ENCODE assay signal across 15 cellular contexts in the genomic region with DNA sequence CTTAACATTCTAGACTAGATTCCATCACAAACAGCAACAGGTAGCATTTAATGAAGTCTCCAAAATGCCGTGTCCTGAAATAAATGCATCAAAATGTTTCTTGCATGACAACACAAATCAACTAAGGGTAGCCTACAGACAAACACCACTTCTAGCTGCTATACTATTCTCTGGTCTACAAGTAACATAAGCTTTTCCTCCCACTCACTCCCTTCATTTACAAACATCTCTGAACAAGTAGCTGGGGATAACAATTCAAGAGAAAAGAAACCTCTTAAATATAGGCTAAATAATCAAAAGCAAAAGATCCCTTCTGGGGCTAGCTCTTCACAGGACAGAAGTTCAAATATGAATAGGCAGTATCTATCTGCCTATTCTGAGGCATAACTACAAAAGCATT.
DNase-seq lines count a peak whose midpoint lies in the region; ATAC-seq and TF ChIP-seq lines count a peak whose summit lies in the region.
"Had no signal": no experiment of that assay in that cellular context is flagged by ENCODE, and none has a peak within 500 bp of the region (broad histone marks: within the 10 kb centered on the region; RNA-seq: fewer than 3 reads in every experiment).

No MANE protein-coding gene starts in this region.

- H3F3A ChIP-seq in DOHH2 (ENCODE audit: control insufficient read depth, insufficient read depth) = no peaks in the 10 kb centered on the region

- H3K27ac ChIP-seq in DOHH2 (ENCODE audit: low read depth, low read length) (no peak overlapping the region), HUES6 (ENCODE audit: low read depth, low read length) (0 out of 2 replicates have a peak overlapping the region, but pooled peaks have one; percentile 28)
- H3K27ac ChIP-seq: BLaER1 treated with 17β-estradiol and CSF1 and Interleukin-3, amounts not matched to agents 10 nM and 100 nM had no signal

- H3K4me3 ChIP-seq in DOHH2 (ENCODE audit: low read length) = no peak overlapping the region
- H3K4me3 ChIP-seq in HUES6 (ENCODE audit: low read depth, low read length) = no peak overlapping the region
- H3K4me3 ChIP-seq: BLaER1 treated with 17β-estradiol and CSF1 and Interleukin-3, amounts not matched to agents 10 nM and 100 nM; MG63 had no signal

- no peak overlapping the region for H3K9ac ChIP-seq in HUES6 (ENCODE audit: low read length)
- H3K9ac ChIP-seq: BLaER1 treated with 17β-estradiol and CSF1 and Interleukin-3, amounts not matched to agents 10 nM and 100 nM had no signal

- H3K27me3 ChIP-seq in DOHH2 (ENCODE audit: control insufficient read depth, low read length) (no peaks in the 10 kb centered on the region), HUES6 (ENCODE audit: control insufficient read depth, insufficient read depth, low read length) (no peaks in the 10 kb centered on the region)
- H3K27me3 ChIP-seq: BLaER1 treated with 17β-estradiol and CSF1 and Interleukin-3, amounts not matched to agents 10 nM and 100 nM; MG63 had no signal

- TF ChIP-seq CTCF in DOHH2 (IDR thresholded peaks at IDR 0.05; ENCODE audit: low read depth, low read length, poor library complexity, severe bottlenecking) = no peak

- no peaks in the 10 kb centered on the region for H3K9me3 Mint-ChIP-seq in effector memory CD8-positive, alpha-beta T cell
- H3K9me3 Mint-ChIP-seq in stimulated activated memory B cell treated with anti-CD40 and anti-IgM and Interleukin-4, amounts not matched to agents 10 μg/mL and 1 μg/mL and 100 μg/mL, for 72 hours = peaks cover 3% of the 10 kb centered on the region

- no peaks in the 10 kb centered on the region for H4K20me1 ChIP-seq in DOHH2 (ENCODE audit: control insufficient read depth, insufficient read depth, low read depth, low read length)

- peak overlapping the region; percentile 61 for H3K4me2 ChIP-seq in DOHH2 (ENCODE audit: low read length)
- H3K4me2 ChIP-seq: BLaER1 treated with 17β-estradiol and CSF1 and Interleukin-3, amounts not matched to agents 10 nM and 100 nM had no signal

- H3K4me3 Mint-ChIP-seq in effector memory CD8-positive, alpha-beta T cell = peak overlapping the region; percentile 11 to 18
- no peak overlapping the region for H3K4me3 Mint-ChIP-seq in stimulated activated memory B cell treated with anti-CD40 and anti-IgM and Interleukin-4, amounts not matched to agents 10 μg/mL and 1 μg/mL and 100 μg/mL, for 72 hours

- no peaks in the 10 kb centered on the region for H3K9me2 ChIP-seq in DOHH2 (replicated peaks; ENCODE audit: control insufficient read depth, low read length)

- H3K27ac Mint-ChIP-seq in effector memory CD8-positive, alpha-beta T cell = peak overlapping the region; percentile 60 to 67
- peak overlapping the region; percentile 30 for H3K27ac Mint-ChIP-seq in stimulated activated memory B cell treated with anti-CD40 and anti-IgM and Interleukin-4, amounts not matched to agents 10 μg/mL and 1 μg/mL and 100 μg/mL, for 72 hours

- H3K36me3 ChIP-seq in DOHH2 (ENCODE audit: control insufficient read depth, low read length) (no peaks in the 10 kb centered on the region), HUES6 (ENCODE audit: control insufficient read depth, insufficient read depth, low read length) (no peaks in the 10 kb centered on the region)
- H3K36me3 ChIP-seq: MG63 had no signal

- H3K4me1 ChIP-seq in DOHH2 (ENCODE audit: control insufficient read depth, low read length) = peaks cover 45% of the 10 kb centered on the region
- peaks cover 62% of the 10 kb centered on the region for H3K4me1 ChIP-seq in HUES6 (ENCODE audit: control insufficient read depth, insufficient read depth, low read length)

- DNase-seq in effector memory CD8-positive, alpha-beta T cell = no peak
- DNase-seq in AML-193 (lab: John Stamatoyannopoulos, UW) = no peak
- no peak for DNase-seq in NCI-H1694 (lab: John Stamatoyannopoulos, UW)
- DNase-seq: COR-L47, MG63, NCI-H1092 treated with DMSO at 0.1 percent for 48 hours, NCI-H1930, NCI-H2171, NCI-H82, SHP77 treated with DMSO at 0.1 percent for 48 hours had no signal

- peaks cover 42 to 63% of the 10 kb centered on the region in 2 donors for H3K4me1 Mint-ChIP-seq in effector memory CD8-positive, alpha-beta T cell (ENCODE audit: low read depth in 2 of 2)
- H3K4me1 Mint-ChIP-seq in stimulated activated memory B cell treated with anti-CD40 and anti-IgM and Interleukin-4, amounts not matched to agents 10 μg/mL and 1 μg/mL and 100 μg/mL, for 72 hours = peaks cover 84% of the 10 kb centered on the region

- peaks cover 56% of the 10 kb centered on the region for H3K79me2 ChIP-seq in DOHH2 (ENCODE audit: control insufficient read depth, low read length)

- H3K27me3 Mint-ChIP-seq in effector memory CD8-positive, alpha-beta T cell = no peaks in the 10 kb centered on the region
- H3K27me3 Mint-ChIP-seq in stimulated activated memory B cell treated with anti-CD40 and anti-IgM and Interleukin-4, amounts not matched to agents 10 μg/mL and 1 μg/mL and 100 μg/mL, for 72 hours = no peaks in the 10 kb centered on the region

- no peak for ATAC-seq in effector memory CD8-positive, alpha-beta T cell (replicated peaks)
- no peak for ATAC-seq in stimulated activated memory B cell treated with anti-CD40 and anti-IgM and Interleukin-4, amounts not matched to agents 10 μg/mL and 1 μg/mL and 100 μg/mL, for 72 hours
- no peak for ATAC-seq in GM21723 (IDR thresholded peaks at IDR 0.05; ENCODE audit: unreplicated experiment)

- H3K9me3 ChIP-seq in DOHH2 (ENCODE audit: control insufficient read depth, insufficient read depth, low read length) (no peaks in the 10 kb centered on the region), HUES6 (ENCODE audit: control insufficient read depth, insufficient read depth, low read depth, low read length) (no peaks in the 10 kb centered on the region)
- H3K9me3 ChIP-seq: MG63 had no signal

- peaks cover 26% of the 10 kb centered on the region for H3K36me3 Mint-ChIP-seq in effector memory CD8-positive, alpha-beta T cell (ENCODE audit: insufficient read depth)
- H3K36me3 Mint-ChIP-seq in stimulated activated memory B cell treated with anti-CD40 and anti-IgM and Interleukin-4, amounts not matched to agents 10 μg/mL and 1 μg/mL and 100 μg/mL, for 72 hours = peaks cover 5% of the 10 kb centered on the region
